In genomic region chr1:73674945-73675561, GRCh38 we compare ENCODE assay signal across 8 cellular contexts.
DNase-seq lines count a peak whose midpoint lies in the region; ATAC-seq, FAIRE-seq and TF ChIP-seq lines count a peak whose summit lies in the region.

No MANE protein-coding gene starts in this region.

- H3K36me3 ChIP-seq in HEK293 (ENCODE audit: control insufficient read depth in 2 of 2, insufficient read depth in 1 of 2, low read length in 2 of 2) (no peaks in the 10 kb centered on the region), astrocyte (ENCODE audit: insufficient read depth, low read length) (no peaks in the 10 kb centered on the region)

- H3K4me3 Mint-ChIP-seq in astrocyte (ENCODE audit: unreplicated experiment), result no peak overlapping the region

- H3K9ac ChIP-seq in astrocyte (ENCODE audit: low read length), result no peak overlapping the region

- peak overlapping the region; percentile 8 for H3K4me2 ChIP-seq in astrocyte (ENCODE audit: low read length)

- H4K20me1 ChIP-seq in astrocyte (ENCODE audit: insufficient read depth, low read length), result no peaks in the 10 kb centered on the region

- H2AFZ ChIP-seq in astrocyte (ENCODE audit: low read depth, low read length), result no peak overlapping the region

- H3K4me3 ChIP-seq in HEK293 (ENCODE audit: low read depth, low read length) (no peak overlapping the region), astrocyte (ENCODE audit: insufficient read depth, low read depth, low read length) (no peak overlapping the region)

- in situ Hi-C loops in G401 (cut with HindIII; ENCODE audit: low sequenced_read_pairs), result no loop called here

- H3K27ac ChIP-seq in HEK293 (ENCODE audit: extremely low read depth, low read depth, low read length) (no peak overlapping the region), astrocyte (ENCODE audit: low read depth, low read length) (no peak overlapping the region)

- peak; percentile 36; the same call in 1 of the 2 replicates for TF ChIP-seq CTCF in HEK293 (tag by site-specific recombination; IDR thresholded peaks at IDR 0.05)
- TF ChIP-seq CTCF in astrocyte (IDR thresholded peaks at IDR 0.05; ENCODE audit: insufficient read depth, low read depth, low read length), result peak; percentile 55

- no peak for ATAC-seq in stimulated activated naive CD8-positive, alpha-beta T cell treated with anti-CD3 and anti-CD28 coated beads, Interleukin-15, Interleukin-2, amounts not matched to agents 100 U/mL and 50 U/mL, for 24 hours
- no peak for ATAC-seq in HG03135 (IDR thresholded peaks at IDR 0.05; ENCODE audit: unreplicated experiment)

- H3K27me3 ChIP-seq in astrocyte (ENCODE audit: insufficient read depth, low read length), result no peaks in the 10 kb centered on the region

- no peak overlapping the region for H3K27ac Mint-ChIP-seq in astrocyte (ENCODE audit: unreplicated experiment)

- DNase-seq in G401 (ENCODE audit: low spot score) (peak; percentile 56), NCI-H1694 (lab: John Stamatoyannopoulos, UW) (peak; percentile 7), astrocyte (ENCODE audit: low read depth) (no peak), medulla oblongata (ENCODE audit: extremely low spot score) (peak; percentile 8), AG08396 (ENCODE audit: low spot score) (no peak)
- no peak for DNase-seq in stimulated activated naive CD8-positive, alpha-beta T cell treated with anti-CD3 and anti-CD28 coated beads, Interleukin-15, Interleukin-2, amounts not matched to agents 100 U/mL and 50 U/mL, for 24 hours

- POLR2A ChIA-PET in HEK293 (lab: Yijun Ruan, JAX), result no interaction called here

- H3K27me3 Mint-ChIP-seq in astrocyte (ENCODE audit: low read depth, unreplicated experiment), result no peaks in the 10 kb centered on the region

- no peaks in the 10 kb centered on the region for H3K9me3 ChIP-seq in HEK293 (ENCODE audit: control insufficient read depth, insufficient read depth, low read depth, low read length)
- H3K9me3 ChIP-seq in astrocyte (ENCODE audit: insufficient read depth, low read depth, low read length), result no peaks in the 10 kb centered on the region

- H3K9me3 Mint-ChIP-seq in astrocyte (ENCODE audit: unreplicated experiment), result no peaks in the 10 kb centered on the region

- H3K4me1 ChIP-seq in HEK293 (ENCODE audit: control insufficient read depth, insufficient read depth, low read length) (no peaks in the 10 kb centered on the region), astrocyte (ENCODE audit: insufficient read depth, low read length) (no peaks in the 10 kb centered on the region)

- H3K79me2 ChIP-seq in astrocyte (ENCODE audit: insufficient read depth, low read length), result no peaks in the 10 kb centered on the region

- H3K4me1 Mint-ChIP-seq in astrocyte (ENCODE audit: low read depth, unreplicated experiment), result peaks cover 2% of the 10 kb centered on the region

- no peaks in the 10 kb centered on the region for H3K36me3 Mint-ChIP-seq in astrocyte (ENCODE audit: low read depth, unreplicated experiment)

- CTCF ChIA-PET in HEK293 (lab: Yijun Ruan, JAX), result interaction anchor here (0.6 to 1.5 kb wide), 6 partner anchors 12 to 1040 kb away, joined by 3 to 6 read pairs (median 3); no protein-coding TSS in a partner anchor

- peak; percentile 9 for FAIRE-seq in astrocyte (lab: Jason Lieb, UNC)

TF ChIP-seq in HEK293, 187 proteins besides CTCF, POLR2A, EP300 and RAD21:
- no peak for TF ChIP-seq ZNF423 (tag by site-specific recombination; IDR thresholded peaks at IDR 0.05)
- TF ChIP-seq HOXC10 (CRISPR knock-in tag; IDR thresholded peaks at IDR 0.05), result no peak
- TF ChIP-seq ZNF157 (tag by site-specific recombination; IDR thresholded peaks at IDR 0.05), result no peak
- TF ChIP-seq ZNF645 (tag by site-specific recombination; IDR thresholded peaks at IDR 0.05), result no peak
- no peak for TF ChIP-seq PRDM4 (tag by site-specific recombination; IDR thresholded peaks at IDR 0.05)
- no peak for TF ChIP-seq ZSCAN30 (tag by site-specific recombination; IDR thresholded peaks at IDR 0.05)
- TF ChIP-seq PRDM1 (tag by site-specific recombination; IDR thresholded peaks at IDR 0.05), result peak; percentile 78
- no peak for TF ChIP-seq GLI4 (tag by site-specific recombination; IDR thresholded peaks at IDR 0.05)
- TF ChIP-seq ZSCAN16 (tag by site-specific recombination; IDR thresholded peaks at IDR 0.05), result no peak
- no peak for TF ChIP-seq YY1 (tag by site-specific recombination; IDR thresholded peaks at IDR 0.05)
- no peak for TF ChIP-seq SALL2 (tag by site-specific recombination; IDR thresholded peaks at IDR 0.05; ENCODE audit: borderline replicate concordance)
- TF ChIP-seq KLF16 (tag by site-specific recombination; IDR thresholded peaks at IDR 0.05), result no peak
- peak; percentile 33; the same call in 1 of the 2 replicates for TF ChIP-seq ZNF654 (tag by site-specific recombination; IDR thresholded peaks at IDR 0.05; ENCODE audit: low read depth)
- no peak for TF ChIP-seq ZFP37 (tag by site-specific recombination; IDR thresholded peaks at IDR 0.05)
- peak; percentile 39; the same call in 1 of the 2 replicates for TF ChIP-seq ZNF366 (tag by site-specific recombination; conservative IDR thresholded peaks at IDR 0.05)
- TF ChIP-seq SETDB1 (IDR thresholded peaks at IDR 0.05; ENCODE audit: insufficient read length, low read length), result no peak
- TF ChIP-seq ZNF416 (tag by site-specific recombination; IDR thresholded peaks at IDR 0.05), result no peak
- TF ChIP-seq SCRT2 (tag by site-specific recombination; IDR thresholded peaks at IDR 0.05), result peak; percentile 45; the same call in 1 of the 2 replicates
- TF ChIP-seq ZNF660 (tag by site-specific recombination; IDR thresholded peaks at IDR 0.05), result no peak
- TF ChIP-seq ZNF2 (tag by site-specific recombination; IDR thresholded peaks at IDR 0.05), result no peak
- no peak for TF ChIP-seq ZNF362 (tag by site-specific recombination; IDR thresholded peaks at IDR 0.05)
- TF ChIP-seq PRDM6 (tag by site-specific recombination; IDR thresholded peaks at IDR 0.05), result no peak

Comparison
In these comparisons a context has a peak if more than half of its experiments do, and no peak if none do; other contexts are left out.
1. DNase-seq: peak in G401 (single experiment), NCI-H1694 (single experiment) and medulla oblongata (single experiment); none in astrocyte (single experiment), stimulated activated naive CD8-positive, alpha-beta T cell treated with anti-CD3 and anti-CD28 coated beads, Interleukin-15, Interleukin-2, amounts not matched to agents 100 U/mL and 50 U/mL, for 24 hours (single experiment) and AG08396 (single experiment).